9 cellular contexts compared by ENCODE assay signal in genomic region chrX:20382518-20383291, GRCh38.
DNase-seq lines count a peak whose midpoint lies in the region; ATAC-seq, FAIRE-seq and TF ChIP-seq lines count a peak whose summit lies in the region.
"Had no signal": no experiment of that assay in that cellular context is flagged by ENCODE, and none has a peak within 500 bp of the region (broad histone marks: within the 10 kb centered on the region; RNA-seq: fewer than 3 reads in every experiment).

No MANE protein-coding gene starts in this region.

- H3K18ac ChIP-seq in trophoblast cell (ENCODE audit: low read length), result no peak overlapping the region

- no peak overlapping the region for H2AK5ac ChIP-seq in trophoblast cell (ENCODE audit: low read length)

- no peak overlapping the region for H3K4me3 ChIP-seq in trophoblast cell (ENCODE audit: low read depth, low read length)
- H3K4me3 ChIP-seq in esophagus squamous epithelium, result no peak overlapping the region

- H3K4ac ChIP-seq in trophoblast cell (ENCODE audit: low read depth, low read length), result no peak overlapping the region

- no peak overlapping the region for H3K4me2 ChIP-seq in trophoblast cell (ENCODE audit: low read length)

- no peaks in the 10 kb centered on the region for H3K9me3 ChIP-seq in trophoblast cell (ENCODE audit: insufficient read depth, low read depth, low read length)
- no peaks in the 10 kb centered on the region for H3K9me3 ChIP-seq in esophagus squamous epithelium

- H2AFZ ChIP-seq in trophoblast cell (ENCODE audit: insufficient read depth, low read length, poor library complexity), result no peak overlapping the region

- no peaks in the 10 kb centered on the region for H3K79me2 ChIP-seq in trophoblast cell (ENCODE audit: control insufficient read depth, insufficient read depth, low read length, poor library complexity)

- no peak overlapping the region for H3K23ac ChIP-seq in trophoblast cell (ENCODE audit: low read length)

- no peaks in the 10 kb centered on the region for H3K27me3 ChIP-seq in trophoblast cell (ENCODE audit: insufficient read depth, low read length)
- no peaks in the 10 kb centered on the region for H3K27me3 ChIP-seq in esophagus squamous epithelium

- no CpG with 5 or more reads among the region's 3 CpGs for WGBS in trophoblast cell (ENCODE audit: extremely low coverage, insufficient coverage, insufficient read length)
- 23% methylated on average over 3 of the region's 3 CpGs for WGBS in esophagus squamous epithelium, 2 donors

- H2BK120ac ChIP-seq in trophoblast cell (ENCODE audit: insufficient read depth, low read length, poor library complexity), result no peak overlapping the region

- H3K36me3 ChIP-seq in trophoblast cell (ENCODE audit: control insufficient read depth in 1 of 2, insufficient read depth in 2 of 2, low read length in 2 of 2) (no peaks in the 10 kb centered on the region), esophagus squamous epithelium (no peaks in the 10 kb centered on the region)

- FAIRE-seq in islet of Langerhans (lab: Jason Lieb, UNC) (peak; percentile 75), HTR-8/SVneo (lab: Jason Lieb, UNC) (no peak)

- no peak overlapping the region for H3K9ac ChIP-seq in trophoblast cell (ENCODE audit: low read length)

- H3K4me1 ChIP-seq in trophoblast cell (ENCODE audit: control insufficient read depth in 1 of 2, insufficient read depth in 2 of 2, low read length in 2 of 2), result no peaks in the 10 kb centered on the region
- peaks cover 0 to 12% (median 0%) of the 10 kb centered on the region in 3 donors for H3K4me1 ChIP-seq in esophagus squamous epithelium

- DNase-seq in GM13976 (ENCODE audit: low spot score) (peak; percentile 17), SHP77 (lab: John Stamatoyannopoulos, UW) (peak; percentile 20 to 23), trophoblast cell (no peak), NCI-H2227 (lab: John Stamatoyannopoulos, UW; ENCODE audit: unreplicated experiment) (no peak), esophagus squamous epithelium (lab: John Stamatoyannopoulos, UW) (no peak), HTR-8/SVneo (ENCODE audit: insufficient read length, low spot score) (no peak)
- DNase-seq: activated B cell treated with CpG ODN at 0.5 μM for 24 hours had no signal

- no peak for TF ChIP-seq CTCF in GM13976 (IDR thresholded peaks at IDR 0.05; ENCODE audit: borderline replicate concordance, control extremely low read depth, extremely low read depth, insufficient read depth, missing control alignments)
- no peak for TF ChIP-seq CTCF in esophagus squamous epithelium (IDR thresholded peaks at IDR 0.05)

- no peak overlapping the region for H4K91ac ChIP-seq in trophoblast cell (ENCODE audit: low read depth, low read length)

- no peak for TF ChIP-seq POLR2A in esophagus squamous epithelium (IDR thresholded peaks at IDR 0.05)

- ATAC-seq in GM21786 (IDR thresholded peaks at IDR 0.05; ENCODE audit: unreplicated experiment), result peak; percentile 42

- no peak overlapping the region for H4K12ac ChIP-seq in trophoblast cell (ENCODE audit: low read depth, low read length)

- in situ Hi-C loops in GM13976 (cut with MboI; ENCODE audit: low sequenced_read_pairs, unreplicated experiment), result no loop called here

- no peak overlapping the region for H3K14ac ChIP-seq in trophoblast cell (ENCODE audit: low read length)

- no peak overlapping the region for H3K27ac ChIP-seq in trophoblast cell (ENCODE audit: low read depth, low read length)
- no peak overlapping the region for H3K27ac ChIP-seq in esophagus squamous epithelium

- H2BK5ac ChIP-seq in trophoblast cell (ENCODE audit: low read depth, low read length, poor library complexity), result no peak overlapping the region

- intact Hi-C loops in esophagus squamous epithelium (cut with DNase I), result loop anchor here (10.0 kb wide), 1 partner anchor 52 kb away; no protein-coding TSS in a partner anchor

- peaks cover 2% of the 10 kb centered on the region for H3K79me1 ChIP-seq in trophoblast cell (ENCODE audit: low read length)

- H4K8ac ChIP-seq in trophoblast cell (ENCODE audit: low read depth, low read length), result no peak overlapping the region

- no peak overlapping the region for H2BK12ac ChIP-seq in trophoblast cell (ENCODE audit: low read length)

Comparison
In these comparisons a context has a peak if more than half of its experiments do, and no peak if none do; other contexts are left out.
1. DNase-seq: peak in GM13976 (single experiment) and SHP77 (2 of 2); none in trophoblast cell (0 of 2), NCI-H2227 (single experiment), esophagus squamous epithelium (single experiment) and HTR-8/SVneo (single experiment).